ENCODE assay signal across 32 cellular contexts in the genomic region with DNA sequence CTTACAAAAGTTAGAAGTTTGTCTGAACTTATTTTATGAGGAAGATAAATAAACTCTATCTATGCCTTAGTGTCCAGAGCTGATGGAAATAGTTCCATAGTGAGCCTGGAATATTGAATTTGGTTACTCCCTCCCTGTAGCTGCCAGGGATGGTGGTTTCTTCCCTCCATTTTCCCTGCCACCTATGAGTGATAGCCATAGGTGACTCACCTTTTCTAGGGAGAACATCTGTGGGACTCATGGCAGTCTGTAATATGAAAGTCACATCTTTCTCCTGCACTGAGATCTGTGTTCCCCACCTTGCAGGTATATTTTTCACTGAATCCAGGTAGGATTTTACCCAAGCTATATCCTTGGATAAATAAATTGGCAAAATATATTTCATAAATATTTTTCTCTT.
"Had no signal": no experiment of that assay in that cellular context is flagged by ENCODE, and none has a peak within 500 bp of the region (broad histone marks: within the 10 kb centered on the region; RNA-seq: fewer than 3 reads in every experiment).

No MANE protein-coding gene starts in this region.

- H3K4me2 ChIP-seq: KMS-11, SK-N-SH had no signal

- DNase-seq: activated CD4-positive, alpha-beta T cell treated with anti-CD3 and anti-CD28 coated beads for 36 hours; activated CD4-positive, alpha-beta T cell treated with anti-CD3 and anti-CD28 coated beads, Interleukin-2, amount 10 ng/mL, durations not matched to agents 7 days and 5 days; activated CD4-positive, alpha-beta T cell treated with anti-CD3 and anti-CD28 coated beads, Interleukin-2, amount 50 U/mL, for 48 hours; activated CD8-positive, alpha-beta memory T cell treated with anti-CD3 and anti-CD28 coated beads, Interleukin-2, amount 50 U/mL, for 4 hours; activated CD8-positive, alpha-beta T cell treated with anti-CD3 and anti-CD28 coated beads, Interleukin-2, amount 10 ng/mL, durations not matched to agents 7 days and 5 days; activated effector memory CD4-positive, alpha-beta T cell treated with Interleukin-2 at 50 U/mL for 16 hours; activated naive CD4-positive, alpha-beta T cell treated with anti-CD3 and anti-CD28 coated beads, Interleukin-2, amount 10 ng/mL, durations not matched to agents 7 days and 5 days; activated naive CD8-positive, alpha-beta T cell treated with anti-CD3 and anti-CD28 coated beads, Interleukin-2, amount 50 U/mL, for 24 hours; activated T-cell treated with anti-CD3 and anti-CD28 coated beads for 4 hours; activated T-cell treated with anti-CD3 and anti-CD28 coated beads, Interleukin-2, amount 50 U/mL, for 48 hours; anterior cingulate cortex; NCI-H1105; NCI-H1417 treated with DMSO at 0.1 percent for 48 hours; NCI-H187 treated with DMSO at 0.1 percent for 48 hours; NCI-H2081; NCI-H2171 treated with DMSO at 0.1 percent for 48 hours; NCI-H2227 treated with DMSO at 0.1 percent for 48 hours; NCI-H446; NCI-H510A treated with DMSO at 0.1 percent for 48 hours; SHP77 treated with DMSO at 0.1 percent for 48 hours; SK-N-SH had no signal

- H3K4me1 Mint-ChIP-seq: activated CD4-positive, alpha-beta T cell treated with anti-CD3 and anti-CD28 coated beads for 36 hours; activated CD4-positive, alpha-beta T cell treated with anti-CD3 and anti-CD28 coated beads, Interleukin-2, amount 10 ng/mL, durations not matched to agents 7 days and 5 days; activated naive CD4-positive, alpha-beta T cell treated with anti-CD3 and anti-CD28 coated beads, Interleukin-2, amount 10 ng/mL, durations not matched to agents 7 days and 5 days; activated naive CD8-positive, alpha-beta T cell treated with anti-CD3 and anti-CD28 coated beads, Interleukin-2, amount 50 U/mL, for 24 hours; brain; central memory CD8-positive, alpha-beta T cell; WTC11 had no signal

- H3K4me3 ChIP-seq: cardiac muscle cell, SJSA1 had no signal

- H3K4me1 ChIP-seq: SJSA1 had no signal

- H3K27me3 ChIP-seq: cardiac muscle cell, SJSA1 had no signal

- H3K36me3 Mint-ChIP-seq: activated naive CD4-positive, alpha-beta T cell treated with anti-CD3 and anti-CD28 coated beads, Interleukin-2, amount 10 ng/mL, durations not matched to agents 7 days and 5 days; activated naive CD8-positive, alpha-beta T cell had no signal

- H3K9me3 ChIP-seq: SJSA1 had no signal

- H3K27ac Mint-ChIP-seq: activated CD4-positive, alpha-beta T cell treated with anti-CD3 and anti-CD28 coated beads for 36 hours; activated CD4-positive, alpha-beta T cell treated with anti-CD3 and anti-CD28 coated beads, Interleukin-2, amount 10 ng/mL, durations not matched to agents 7 days and 5 days; activated CD8-positive, alpha-beta T cell treated with anti-CD3 and anti-CD28 coated beads, Interleukin-2, amount 10 ng/mL, durations not matched to agents 7 days and 5 days; activated naive CD4-positive, alpha-beta T cell treated with anti-CD3 and anti-CD28 coated beads, Interleukin-2, amount 10 ng/mL, durations not matched to agents 7 days and 5 days; activated naive CD8-positive, alpha-beta T cell; activated naive CD8-positive, alpha-beta T cell treated with anti-CD3 and anti-CD28 coated beads, Interleukin-2, amount 50 U/mL, for 24 hours; brain; T-helper 1 cell treated with Interleukin-12 subunit alpha and Interleukin-12 subunit beta and Interleukin-4 antibody, amounts not matched to agents 30 μg/mL and 1 μg/mL, for 36 hours; T-helper 2 cell treated with Interferon-gamma antibody and Interleukin-4, amounts not matched to agents 5 μg/mL and 100 μg/mL, for 36 hours; WTC11 had no signal

- H3K9ac ChIP-seq: KMS-11, SK-N-SH had no signal

- H3K36me3 ChIP-seq: SJSA1 had no signal

- ATAC-seq: activated CD4-positive, alpha-beta T cell treated with anti-CD3 and anti-CD28 coated beads for 36 hours; activated CD4-positive, CD25-positive, alpha-beta regulatory T cell treated with anti-CD3 and anti-CD28 coated beads, Interleukin-2, amount 50 U/mL, for 24 hours; activated CD8-positive, alpha-beta T cell treated with anti-CD3 and anti-CD28 coated beads, Interleukin-2, amount 10 ng/mL, durations not matched to agents 7 days and 5 days; activated naive CD8-positive, alpha-beta T cell treated with anti-CD3 and anti-CD28 coated beads, Interleukin-2, amount 50 U/mL, for 24 hours; Panc1; WTC11 had no signal

- H3K4me3 Mint-ChIP-seq: activated CD4-positive, alpha-beta T cell treated with anti-CD3 and anti-CD28 coated beads for 36 hours; activated CD4-positive, alpha-beta T cell treated with anti-CD3 and anti-CD28 coated beads, Interleukin-2, amount 10 ng/mL, durations not matched to agents 7 days and 5 days; activated CD8-positive, alpha-beta T cell treated with anti-CD3 and anti-CD28 coated beads, Interleukin-2, amount 10 ng/mL, durations not matched to agents 7 days and 5 days; activated naive CD4-positive, alpha-beta T cell treated with anti-CD3 and anti-CD28 coated beads, Interleukin-2, amount 10 ng/mL, durations not matched to agents 7 days and 5 days; activated naive CD8-positive, alpha-beta T cell; activated naive CD8-positive, alpha-beta T cell treated with anti-CD3 and anti-CD28 coated beads, Interleukin-2, amount 50 U/mL, for 24 hours; brain; central memory CD8-positive, alpha-beta T cell; T-helper 1 cell treated with Interleukin-12 subunit alpha and Interleukin-12 subunit beta and Interleukin-4 antibody, amounts not matched to agents 30 μg/mL and 1 μg/mL, for 36 hours; T-helper 2 cell treated with Interferon-gamma antibody and Interleukin-4, amounts not matched to agents 5 μg/mL and 100 μg/mL, for 36 hours; WTC11 had no signal

- H3K9me3 Mint-ChIP-seq: central memory CD8-positive, alpha-beta T cell had no signal

- H3K27ac ChIP-seq: cardiac muscle cell, KMS-11, SJSA1 had no signal

- H3K27me3 Mint-ChIP-seq: brain had no signal
